ENCODE assay signal across 12 cellular contexts in the genomic region with DNA sequence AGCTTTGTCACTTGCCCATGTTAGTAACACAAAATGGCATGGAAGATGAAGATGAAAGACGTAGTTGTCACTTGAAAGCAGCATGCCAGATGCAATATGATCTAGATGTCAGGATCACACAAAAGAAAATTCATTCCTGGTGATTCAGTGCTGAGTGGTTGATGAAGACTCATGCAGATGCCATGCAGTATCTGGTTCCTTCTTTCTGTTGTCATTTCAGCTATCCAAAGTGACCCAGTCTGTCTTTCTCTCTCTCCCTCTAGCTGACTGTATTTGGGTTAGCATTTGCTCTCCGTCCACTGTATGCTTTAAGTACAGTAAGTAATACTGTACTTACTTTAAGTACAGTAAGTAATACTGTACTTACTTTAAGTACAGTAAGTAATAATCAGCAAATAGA. TPM values are rescaled to one million over a fixed set of nuclear protein-coding genes. Genes with fewer than 3 reads are reported as not detected.
DNase-seq lines count a peak whose midpoint lies in the region; ATAC-seq, FAIRE-seq and TF ChIP-seq lines count a peak whose summit lies in the region.
"Had no signal": no experiment of that assay in that cellular context is flagged by ENCODE, and none has a peak within 500 bp of the region (broad histone marks: within the 10 kb centered on the region; RNA-seq: fewer than 3 reads in every experiment).

No MANE protein-coding gene starts in this region.

- no peak overlapping the region for H3K27ac ChIP-seq in thyroid gland

- H3K9me3 Mint-ChIP-seq in naive thymus-derived CD8-positive, alpha-beta T cell: no peaks in the 10 kb centered on the region
- H3K9me3 Mint-ChIP-seq: activated naive CD4-positive, alpha-beta T cell treated with anti-CD3 and anti-CD28 coated beads, Interleukin-2, amount 50 U/mL, for 72 hours; dendritic cell treated with granulocyte-macrophage colony-stimulating factor and Interleukin-4, amounts not matched to agents 40 ng/mL and 50 ng/mL, for 4 days had no signal

- no peak overlapping the region for H3K4me3 Mint-ChIP-seq in naive thymus-derived CD8-positive, alpha-beta T cell
- H3K4me3 Mint-ChIP-seq: dendritic cell treated with granulocyte-macrophage colony-stimulating factor and Interleukin-4, amounts not matched to agents 40 ng/mL and 50 ng/mL, for 4 days had no signal

- no peaks in the 10 kb centered on the region for H3K4me1 Mint-ChIP-seq in naive thymus-derived CD8-positive, alpha-beta T cell

- H3K9me3 ChIP-seq in thyroid gland: no peaks in the 10 kb centered on the region

- H3K27me3 ChIP-seq in thyroid gland: no peaks in the 10 kb centered on the region

- H3K4me3 ChIP-seq in fibroblast of mammary gland (ENCODE audit: control insufficient read depth, low read depth, low read length) (no peak overlapping the region), thyroid gland (replicated peaks in 1 of 3) (no peak overlapping the region)
- H3K4me3 ChIP-seq: lung had no signal

- POLR2A ChIA-PET in naive thymus-derived CD8-positive, alpha-beta T cell (lab: Charles Lee): no interaction called here

- no peak overlapping the region for H3K27ac Mint-ChIP-seq in naive thymus-derived CD8-positive, alpha-beta T cell
- H3K27ac Mint-ChIP-seq: activated naive CD4-positive, alpha-beta T cell treated with anti-CD3 and anti-CD28 coated beads, Interleukin-2, amount 50 U/mL, for 72 hours; dendritic cell treated with granulocyte-macrophage colony-stimulating factor and Interleukin-4, amounts not matched to agents 40 ng/mL and 50 ng/mL, for 4 days had no signal

- no peaks in the 10 kb centered on the region for H3K36me3 ChIP-seq in thyroid gland

- intact Hi-C loops in thyroid gland (cut with DNase I): no loop called here

- 88 to 90% methylated on average over 2 of the region's 2 CpGs for WGBS in thyroid gland, 2 donors

- no peaks in the 10 kb centered on the region for H3K27me3 Mint-ChIP-seq in naive thymus-derived CD8-positive, alpha-beta T cell
- H3K27me3 Mint-ChIP-seq: dendritic cell treated with granulocyte-macrophage colony-stimulating factor and Interleukin-4, amounts not matched to agents 40 ng/mL and 50 ng/mL, for 4 days had no signal

- peaks cover 14 to 48% (median 32%) of the 10 kb centered on the region in 3 donors for H3K36me3 Mint-ChIP-seq in naive thymus-derived CD8-positive, alpha-beta T cell
- H3K36me3 Mint-ChIP-seq: activated naive CD4-positive, alpha-beta T cell treated with anti-CD3 and anti-CD28 coated beads, Interleukin-2, amount 50 U/mL, for 72 hours had no signal

- TF ChIP-seq CTCF in fibroblast of mammary gland (conservative IDR thresholded peaks at IDR 0.05; ENCODE audit: control insufficient read depth, insufficient read depth, low read depth, low read length): no peak
- TF ChIP-seq CTCF in thyroid gland (IDR thresholded peaks at IDR 0.05): no peak

- H3K4me1 ChIP-seq in thyroid gland: no peaks in the 10 kb centered on the region

- DNase-seq in GM12892 (ENCODE audit: insufficient read length) (no peak), RPMI7951 (ENCODE audit: low read depth) (peak; percentile 62), fibroblast of mammary gland (ENCODE audit: low read depth) (peak; percentile 62), renal cortical epithelial cell (ENCODE audit: low read depth) (peak; percentile 21), thyroid gland (no peak)
- no peak for DNase-seq in naive thymus-derived CD8-positive, alpha-beta T cell
- DNase-seq: NCI-H187 treated with DMSO at 0.1 percent for 48 hours had no signal

- FAIRE-seq in GM12892 (lab: Jason Lieb, UNC): peak; percentile 80

- ATAC-seq in naive thymus-derived CD8-positive, alpha-beta T cell: no peak
- ATAC-seq in GM18861 (IDR thresholded peaks at IDR 0.05; ENCODE audit: unreplicated experiment) (no peak), GM18858 (IDR thresholded peaks at IDR 0.05; ENCODE audit: unreplicated experiment) (no peak)
- ATAC-seq: activated naive CD4-positive, alpha-beta T cell treated with anti-CD3 and anti-CD28 coated beads, Interleukin-2, amount 50 U/mL, for 72 hours had no signal

- TF ChIP-seq POLR2A in GM12892 (IDR thresholded peaks at IDR 0.05; ENCODE audit: low read depth, low read length) (no peak), thyroid gland (IDR thresholded peaks at IDR 0.05) (no peak)

RNA-seq across cellular contexts. Expression of gene TTN, which starts 50.4 kb away (rescaled TPM):
- polyA plus RNA-seq in GM12892 (2012; ENCODE audit: missing spikeins): 2.5 TPM
- 0.10 and 0.12 TPM in 2 replicates for total RNA-seq in RPMI7951 (2014; rRNA removed; shearing (Covaris generic))
- under 0.01 and 0.05 TPM in 2 replicates for total RNA-seq in renal cortical epithelial cell
- 10 to 100 TPM; 20.8 to 28.1 TPM for total RNA-seq in naive thymus-derived CD8-positive, alpha-beta T cell
- polyA plus RNA-seq in naive thymus-derived CD8-positive, alpha-beta T cell: 1 to 10 TPM in 2 of 3 donors, under 1 TPM in 1; 0.40 to 5.7 (median 1.8) TPM
- total RNA-seq in thyroid gland: 10 to 100 TPM in 3 of 4 donors, 1 to 10 TPM in 1; 6.3 to 11.3 (median 10.3) TPM

Comparison
In these comparisons a context has a peak if more than half of its experiments do, and no peak if none do; other contexts are left out.
1. DNase-seq: peak in RPMI7951 (single experiment), fibroblast of mammary gland (single experiment) and renal cortical epithelial cell (single experiment); none in GM12892 (single experiment), naive thymus-derived CD8-positive, alpha-beta T cell (0 of 10) and thyroid gland (0 of 2).